Comparison of ENCODE assay signal across 8 cellular contexts in the genomic region with DNA sequence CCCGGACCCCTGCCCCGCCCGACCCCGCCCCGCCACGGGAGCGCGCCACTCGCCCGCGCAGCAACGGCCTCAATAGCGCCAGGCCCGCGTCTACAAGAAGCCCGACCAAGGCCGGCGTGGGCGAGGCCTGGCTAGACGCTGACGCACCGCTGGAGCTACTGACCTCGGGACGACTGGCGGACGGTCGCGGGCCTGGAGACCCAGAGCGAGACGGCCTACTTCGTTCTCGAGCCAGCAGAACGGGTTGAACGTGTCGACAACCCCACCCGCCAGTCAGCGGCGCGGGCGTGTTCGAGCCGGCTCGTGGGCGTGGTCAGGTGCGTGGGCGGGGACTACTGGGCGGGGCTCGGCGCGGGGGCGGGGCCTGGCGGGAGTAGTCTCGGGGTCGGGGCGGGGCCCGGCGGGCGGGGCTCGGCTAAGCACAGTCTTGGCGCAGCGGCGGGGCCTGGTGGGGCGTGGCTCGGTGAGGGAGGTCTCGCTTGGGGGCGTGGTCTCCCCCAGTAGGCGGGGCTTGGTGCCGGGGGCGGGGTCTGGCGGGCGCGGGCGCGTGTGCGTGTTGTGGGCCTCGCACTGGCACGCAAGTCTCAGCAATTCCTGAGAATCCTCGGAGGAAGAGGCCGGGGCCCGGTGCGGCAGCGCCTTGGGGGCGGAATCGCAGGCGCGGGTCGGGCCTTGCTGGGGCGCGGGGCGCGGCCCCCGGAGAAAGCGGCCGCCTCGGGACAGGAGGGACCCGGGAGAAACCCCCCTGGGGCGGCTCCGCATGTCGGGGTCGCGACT. TPM values are rescaled to one million over a fixed set of nuclear protein-coding genes. Genes with fewer than 3 reads are reported as not detected.
DNase-seq lines count a peak whose midpoint lies in the region; ATAC-seq and TF ChIP-seq lines count a peak whose summit lies in the region.

TSS of gene RNH1 (minus strand) at position 293 of the 777 bp plus-strand sequence. CDS start 5,080 bp downstream, outside the sequence.

- H3K36me3 Mint-ChIP-seq in activated naive CD8-positive, alpha-beta T cell treated with anti-CD3 and anti-CD28 coated beads, Interleukin-2, amount 50 U/mL, for 24 hours (ENCODE audit: low read depth) = peaks cover 26% of the 10 kb centered on the region

- DNase-seq in GM12864 (ENCODE audit: low read depth) (peak; percentile 65), NCI-H1417 (lab: John Stamatoyannopoulos, UW) (peak; percentile 92 to 96 (median 95)), SW480 (ENCODE audit: low spot score) (peak; percentile 78), Right ventricle myocardium superior (peak; percentile 99), trophoblast cell (peak; percentile 93 to 96), tibial nerve (ENCODE audit: low spot score in 2 of 2) (peak; percentile 98)
- peak; percentile 100 for DNase-seq in activated naive CD8-positive, alpha-beta T cell treated with anti-CD3 and anti-CD28 coated beads, Interleukin-2, amount 50 U/mL, for 24 hours

- H3K79me2 ChIP-seq in trophoblast cell (ENCODE audit: control insufficient read depth, insufficient read depth, low read length, poor library complexity) = peaks cover 13% of the 10 kb centered on the region

- peaks cover 38% of the 10 kb centered on the region for H3K4me1 Mint-ChIP-seq in activated naive CD8-positive, alpha-beta T cell treated with anti-CD3 and anti-CD28 coated beads, Interleukin-2, amount 50 U/mL, for 24 hours

- TF ChIP-seq EP300 in tibial nerve (IDR thresholded peaks at IDR 0.05) = peak in 1 of 2 donors; percentile 73

- H2BK5ac ChIP-seq in trophoblast cell (ENCODE audit: low read depth, low read length, poor library complexity) = peak within 1 kb of the TSS; percentile 88

- H3K27me3 ChIP-seq in trophoblast cell (ENCODE audit: insufficient read depth, low read length) (no peaks in the 10 kb centered on the region), tibial nerve (no peaks in the 10 kb centered on the region)

- H3K79me1 ChIP-seq in trophoblast cell (ENCODE audit: low read length) = peaks cover 15% of the 10 kb centered on the region

- H3K27ac ChIP-seq in trophoblast cell (ENCODE audit: low read depth, low read length) (peak within 1 kb of the TSS; percentile 97), tibial nerve (peak within 1 kb of the TSS; percentile 97 to 99 (median 98))

- H3K27ac Mint-ChIP-seq in activated naive CD8-positive, alpha-beta T cell treated with anti-CD3 and anti-CD28 coated beads, Interleukin-2, amount 50 U/mL, for 24 hours = peak within 1 kb of the TSS; percentile 100

- ATAC-seq in HG02759 (IDR thresholded peaks at IDR 0.05; ENCODE audit: unreplicated experiment) = peak; percentile 59
- ATAC-seq in activated naive CD8-positive, alpha-beta T cell treated with anti-CD3 and anti-CD28 coated beads, Interleukin-2, amount 50 U/mL, for 24 hours = peak; percentile 70
- peak; percentile 88 for ATAC-seq in Right ventricle myocardium superior (ENCODE audit: poor library complexity)

- no peaks in the 10 kb centered on the region for H3K27me3 Mint-ChIP-seq in activated naive CD8-positive, alpha-beta T cell treated with anti-CD3 and anti-CD28 coated beads, Interleukin-2, amount 50 U/mL, for 24 hours

- H3K9me3 ChIP-seq in trophoblast cell (ENCODE audit: insufficient read depth, low read depth, low read length) = no peaks in the 10 kb centered on the region
- no peaks in the 10 kb centered on the region for H3K9me3 ChIP-seq in tibial nerve

- peaks cover 6 to 13% of the 10 kb centered on the region in 2 experiments for H3K4me1 ChIP-seq in trophoblast cell (ENCODE audit: control insufficient read depth in 1 of 2, insufficient read depth in 2 of 2, low read length in 2 of 2)
- peaks cover 0 to 52% (median 44%) of the 10 kb centered on the region in 4 donors for H3K4me1 ChIP-seq in tibial nerve

- H2AFZ ChIP-seq in trophoblast cell (ENCODE audit: insufficient read depth, low read length, poor library complexity) = peak within 1 kb of the TSS; percentile 86

- H3K14ac ChIP-seq in trophoblast cell (ENCODE audit: low read length) = peak within 1 kb of the TSS; percentile 98

- H3K4me3 ChIP-seq in GM12864 (ENCODE audit: low read depth, low read length) (peak within 1 kb of the TSS; percentile 68), trophoblast cell (ENCODE audit: low read depth, low read length) (peak within 1 kb of the TSS; percentile 92), tibial nerve (peak within 1 kb of the TSS; percentile 75 to 95 (median 88))

- TF ChIP-seq CTCF in GM12864 (IDR thresholded peaks at IDR 0.05; ENCODE audit: low read depth, low read length, missing control alignments) (no peak), tibial nerve (IDR thresholded peaks at IDR 0.05) (no peak)

- WGBS in trophoblast cell (ENCODE audit: extremely low coverage, insufficient coverage, insufficient read length) = no CpG with 5 or more reads among the region's 101 CpGs
- 0 to 1% methylated on average over 41 to 65 of the region's 101 CpGs for WGBS in tibial nerve, 2 donors

- peak within 1 kb of the TSS; percentile 95 for H4K12ac ChIP-seq in trophoblast cell (ENCODE audit: low read depth, low read length)

- peak within 1 kb of the TSS; percentile 97 for H3K4me3 Mint-ChIP-seq in activated naive CD8-positive, alpha-beta T cell treated with anti-CD3 and anti-CD28 coated beads, Interleukin-2, amount 50 U/mL, for 24 hours

- H3K23ac ChIP-seq in trophoblast cell (ENCODE audit: low read length) = no peak within 1 kb of the TSS

- peak within 1 kb of the TSS; percentile 86 for H3K9ac ChIP-seq in trophoblast cell (ENCODE audit: low read length)

- peak within 1 kb of the TSS; percentile 97 for H3K18ac ChIP-seq in trophoblast cell (ENCODE audit: low read length)

- H3K4ac ChIP-seq in trophoblast cell (ENCODE audit: low read depth, low read length) = peak within 1 kb of the TSS; percentile 78

- no peaks in the 10 kb centered on the region for H3K9me3 Mint-ChIP-seq in activated naive CD8-positive, alpha-beta T cell treated with anti-CD3 and anti-CD28 coated beads, Interleukin-2, amount 50 U/mL, for 24 hours

- H4K91ac ChIP-seq in trophoblast cell (ENCODE audit: low read depth, low read length) = peak within 1 kb of the TSS; percentile 99

- TF ChIP-seq POLR2A in tibial nerve (IDR thresholded peaks at IDR 0.05) = peak in 1 of 2 donors; percentile 66

- intact Hi-C loops in Right ventricle myocardium superior (cut with DNase I) = no loop called here

- H2BK12ac ChIP-seq in trophoblast cell (ENCODE audit: low read length) = peak within 1 kb of the TSS; percentile 21

- peak within 1 kb of the TSS; percentile 95 for H4K8ac ChIP-seq in trophoblast cell (ENCODE audit: low read depth, low read length)

- peak within 1 kb of the TSS; percentile 94 for H2BK120ac ChIP-seq in trophoblast cell (ENCODE audit: insufficient read depth, low read length, poor library complexity)

- peak within 1 kb of the TSS; percentile 96 for H3K4me2 ChIP-seq in trophoblast cell (ENCODE audit: low read length)

- peaks cover 10 to 25% of the 10 kb centered on the region in 2 experiments for H3K36me3 ChIP-seq in trophoblast cell (ENCODE audit: control insufficient read depth in 1 of 2, insufficient read depth in 2 of 2, low read length in 2 of 2)
- peaks cover 0 to 35% (median 0%) of the 10 kb centered on the region in 3 donors for H3K36me3 ChIP-seq in tibial nerve

- H2AK5ac ChIP-seq in trophoblast cell (ENCODE audit: low read length) = peak within 1 kb of the TSS; percentile 85

RNA-seq across cellular contexts. Expression of gene RNH1, which starts in this region (rescaled TPM):
- total RNA-seq in Right ventricle myocardium superior (171 TPM), tibial nerve (100 to 1,000 TPM; 220 to 303 (median 281) TPM)
- polyA plus RNA-seq in trophoblast cell (2013) = 79.1 and 82.8 TPM in 2 replicates

Comparison
In these comparisons a context has a peak if more than half of its experiments do, and no peak if none do; other contexts are left out.
1. Peak in every context shown above with its lines: DNase-seq, ATAC-seq, H3K4me3 ChIP-seq and H3K27ac ChIP-seq.